1 cellular context compared by ENCODE assay signal in genomic region chr22:29748248-29748893, GRCh38.
TF ChIP-seq lines count a peak whose summit lies in the region.

No MANE protein-coding gene starts in this region.

TF ChIP-seq in H1, 55 proteins besides CTCF, POLR2A, EP300 and RAD21:
- TF ChIP-seq KDM5A (IDR thresholded peaks at IDR 0.05; ENCODE audit: low read length) = no peak
TF ChIP-seq in H1: peak in this region for 0.
